8 cellular contexts compared by ENCODE assay signal in genomic region chrX:155148724-155149537, GRCh38.
DNase-seq lines count a peak whose midpoint lies in the region; TF ChIP-seq lines count a peak whose summit lies in the region.

No MANE protein-coding gene starts in this region.

- H3K9me3 Mint-ChIP-seq in HFFc6 = no peaks in the 10 kb centered on the region
- H3K9me3 Mint-ChIP-seq in activated CD4-positive, alpha-beta T cell treated with anti-CD3 and anti-CD28 coated beads, Interleukin-2, amount 10 ng/mL, durations not matched to agents 24 days and 14 days = peaks cover 14% of the 10 kb centered on the region

- peak; percentile 74 for TF ChIP-seq CTCF in HFFc6 (IDR thresholded peaks at IDR 0.05)

- intact Hi-C loops in activated CD4-positive, alpha-beta T cell treated with anti-CD3 and anti-CD28 coated beads, Interleukin-2, amount 10 ng/mL, durations not matched to agents 24 days and 14 days (cut with micrococcal nuclease) = loop anchor here (5.0 kb wide), 1 partner anchor 232 kb away; no protein-coding TSS in a partner anchor

- H3K4me1 Mint-ChIP-seq in HFFc6 (ENCODE audit: low read depth) = no peaks in the 10 kb centered on the region
- peaks cover 6% of the 10 kb centered on the region for H3K4me1 Mint-ChIP-seq in activated CD4-positive, alpha-beta T cell treated with anti-CD3 and anti-CD28 coated beads, Interleukin-2, amount 10 ng/mL, durations not matched to agents 24 days and 14 days

- no peak overlapping the region for H3K4me3 Mint-ChIP-seq in HFFc6
- no peak overlapping the region for H3K4me3 Mint-ChIP-seq in activated CD4-positive, alpha-beta T cell treated with anti-CD3 and anti-CD28 coated beads, Interleukin-2, amount 10 ng/mL, durations not matched to agents 24 days and 14 days

- DNase-seq in DMS153 (lab: John Stamatoyannopoulos, UW) (peak; percentile 61), HFFc6 (peak; percentile 12), fibroblast of the conjunctiva (ENCODE audit: low read depth) (peak; percentile 4), NCI-H1092 (lab: John Stamatoyannopoulos, UW) (no peak), GM19240 (ENCODE audit: insufficient read length, low spot score) (no peak), NCI-H187 treated with DMSO at 0.1 percent for 48 hours (lab: John Stamatoyannopoulos, UW) (no peak)
- DNase-seq in activated CD4-positive, alpha-beta T cell treated with anti-CD3 and anti-CD28 coated beads, Interleukin-2, amount 10 ng/mL, durations not matched to agents 24 days and 14 days = peak; percentile 79
- peak in 3 of 4 experiments; percentile 1 to 12 (median 7) for DNase-seq in stimulated activated CD4-positive, alpha-beta T cell treated with anti-CD3 and anti-CD28 coated beads, Interleukin-1b, Interleukin-23, amount 100 ng/mL, for 24 hours (ENCODE audit: low read depth in 4 of 4, low spot score in 1 of 4)

- no peak overlapping the region for H3K27ac Mint-ChIP-seq in HFFc6
- no peak overlapping the region for H3K27ac Mint-ChIP-seq in activated CD4-positive, alpha-beta T cell treated with anti-CD3 and anti-CD28 coated beads, Interleukin-2, amount 10 ng/mL, durations not matched to agents 24 days and 14 days

- H3K27me3 Mint-ChIP-seq in HFFc6 (ENCODE audit: insufficient read depth) = peaks cover 2% of the 10 kb centered on the region
- H3K27me3 Mint-ChIP-seq in activated CD4-positive, alpha-beta T cell treated with anti-CD3 and anti-CD28 coated beads, Interleukin-2, amount 10 ng/mL, durations not matched to agents 24 days and 14 days = peaks cover 5% of the 10 kb centered on the region

- no peaks in the 10 kb centered on the region for H3K36me3 Mint-ChIP-seq in HFFc6 (ENCODE audit: low read depth)
- H3K36me3 Mint-ChIP-seq in activated CD4-positive, alpha-beta T cell treated with anti-CD3 and anti-CD28 coated beads, Interleukin-2, amount 10 ng/mL, durations not matched to agents 24 days and 14 days (ENCODE audit: low read depth) = no peaks in the 10 kb centered on the region

Comparison
In these comparisons a context has a peak if more than half of its experiments do, and no peak if none do; other contexts are left out.
1. DNase-seq: peak in DMS153 (single experiment), HFFc6 (single experiment), activated CD4-positive, alpha-beta T cell treated with anti-CD3 and anti-CD28 coated beads, Interleukin-2, amount 10 ng/mL, durations not matched to agents 24 days and 14 days (single experiment), fibroblast of the conjunctiva (single experiment) and stimulated activated CD4-positive, alpha-beta T cell treated with anti-CD3 and anti-CD28 coated beads, Interleukin-1b, Interleukin-23, amount 100 ng/mL, for 24 hours (3 of 4); none in NCI-H1092 (single experiment), GM19240 (single experiment) and NCI-H187 treated with DMSO at 0.1 percent for 48 hours (single experiment).